ENCODE assay signal across 19 cellular contexts in genomic region chr1:115499253-115499652, GRCh38.
"Had no signal": no experiment of that assay in that cellular context is flagged by ENCODE, and none has a peak within 500 bp of the region (broad histone marks: within the 10 kb centered on the region; RNA-seq: fewer than 3 reads in every experiment).

No MANE protein-coding gene starts in this region.

- H3K36me3 ChIP-seq: left ventricle myocardium inferior, ovary, right atrium auricular region, right lobe of liver, tibial nerve, uterus had no signal

- H3K27me3 ChIP-seq: ovary, right atrium auricular region, right lobe of liver, tibial nerve, uterus had no signal

- H3K9me3 ChIP-seq: left ventricle myocardium inferior, mucosa of descending colon, ovary, right atrium auricular region, right lobe of liver, uterus had no signal

- H3K4me1 ChIP-seq: left ventricle myocardium inferior, right atrium auricular region, right lobe of liver, tibial nerve, uterus had no signal

- H3K4me2 ChIP-seq: smooth muscle cell had no signal

- H3K4me3 ChIP-seq: left ventricle myocardium inferior, lung, mucosa of descending colon, ovary, right atrium auricular region, right lobe of liver, smooth muscle cell, tibial nerve, uterus had no signal

- H3K27ac ChIP-seq: left ventricle myocardium inferior, ovary, right atrium auricular region, right lobe of liver, tibial nerve, uterus had no signal

- DNase-seq: islet precursor cell; left ventricle myocardium inferior; midbrain; mucosa of descending colon; naive thymus-derived CD4-positive, alpha-beta T cell; ovary; right lobe of liver; stimulated activated CD4-positive, alpha-beta T cell treated with anti-CD3 and anti-CD28 coated beads, Interleukin-1b, Interleukin-23, amount 100 ng/mL, for 48 hours; stimulated activated CD4-positive, alpha-beta T cell treated with anti-CD3 and anti-CD28 coated beads, Interleukin-2, amount 100 ng/mL, for 48 hours; stimulated activated CD4-positive, alpha-beta T cell treated with anti-CD3 and anti-CD28 coated beads, Interleukin-4, amount 100 ng/mL, for 4 hours; stimulated activated CD8-positive, alpha-beta memory T cell treated with anti-CD3 and anti-CD28 coated beads, Interleukin-4, amount 100 ng/mL, for 48 hours; stimulated activated naive CD4-positive, alpha-beta T cell treated with Interleukin-2 at 50 U/mL for 16 hours; stimulated activated naive CD8-positive, alpha-beta T cell treated with anti-CD3 and anti-CD28 coated beads, Interleukin-15, amount 100 ng/mL, for 72 hours; substantia nigra; uterus had no signal
